Comparison of ENCODE assay signal across 27 cellular contexts in the genomic region with DNA sequence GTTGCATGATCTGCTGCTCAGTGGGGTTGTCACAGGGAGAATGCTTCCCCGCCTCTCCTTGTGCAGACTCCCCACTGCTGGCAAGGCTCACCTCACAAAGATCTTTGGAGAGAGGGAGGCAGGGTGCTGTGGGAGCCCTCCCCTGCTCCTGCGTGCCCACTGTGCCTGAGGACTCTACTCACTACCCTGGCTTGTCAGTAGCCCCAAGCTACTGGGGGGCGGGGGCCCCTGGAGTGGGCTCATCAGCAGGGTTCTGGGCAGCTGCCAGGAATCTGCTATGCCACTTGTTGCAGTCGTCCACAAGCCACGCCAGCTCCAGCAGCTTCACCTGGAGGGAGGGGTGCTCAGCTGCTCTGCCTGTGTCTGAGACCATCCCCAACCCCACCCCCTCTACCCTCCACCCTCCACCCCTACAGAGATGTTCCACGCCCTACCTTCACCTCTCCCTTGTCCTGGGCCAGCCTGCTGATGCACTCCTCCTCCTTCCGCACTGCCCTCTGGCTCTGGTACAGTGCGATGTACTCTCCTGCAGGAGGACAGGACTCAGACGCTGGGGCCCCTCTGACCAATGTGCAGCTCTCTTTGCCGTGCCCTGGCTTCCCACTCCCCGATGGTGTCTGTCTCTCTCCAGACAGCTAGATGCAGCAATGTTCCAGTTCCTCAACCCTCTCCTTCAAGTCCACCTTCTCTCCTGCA. TPM values are rescaled to one million over a fixed set of nuclear protein-coding genes. Genes with fewer than 3 reads are reported as not detected.
DNase-seq lines count a peak whose midpoint lies in the region; ATAC-seq and TF ChIP-seq lines count a peak whose summit lies in the region.
"Had no signal": no experiment of that assay in that cellular context is flagged by ENCODE, and none has a peak within 500 bp of the region (broad histone marks: within the 10 kb centered on the region; RNA-seq: fewer than 3 reads in every experiment).

No MANE protein-coding gene starts in this region.

- H3K27me3 Mint-ChIP-seq in activated naive CD4-positive, alpha-beta T cell treated with anti-CD3 and anti-CD28 coated beads, Interleukin-2, amount 50 U/mL, for 24 hours = no peaks in the 10 kb centered on the region
- H3K27me3 Mint-ChIP-seq: memory B cell had no signal

- intact Hi-C loops in lower lobe of right lung (cut with DNase I) (loop anchor here (10.0 kb wide), 1 partner anchor 62 kb away; no protein-coding TSS in a partner anchor), tibial artery (cut with DNase I; ENCODE audit: low total_unique reads) (no loop called here), lower leg skin (cut with DNase I; ENCODE audit: low total_unique reads) (no loop called here)

- CTCF ChIA-PET in HEK293 (lab: Yijun Ruan, JAX) = interaction anchor here (0.8 kb wide), 1 partner anchor 28 kb away, joined by 5 read pairs; no protein-coding TSS in a partner anchor

- TF ChIP-seq CTCF in HEK293 (tag by site-specific recombination; IDR thresholded peaks at IDR 0.05) (no peak), lower lobe of right lung (IDR thresholded peaks at IDR 0.05) (no peak), tibial artery (IDR thresholded peaks at IDR 0.05) (no peak), lower leg skin (IDR thresholded peaks at IDR 0.05) (no peak)

- H3K4me1 Mint-ChIP-seq in activated naive CD4-positive, alpha-beta T cell treated with anti-CD3 and anti-CD28 coated beads, Interleukin-2, amount 50 U/mL, for 24 hours = peaks cover 5% of the 10 kb centered on the region

- H3K9me3 ChIP-seq in HEK293 (ENCODE audit: control insufficient read depth, insufficient read depth, low read depth, low read length) (no peaks in the 10 kb centered on the region), lower lobe of right lung (no peaks in the 10 kb centered on the region), tibial artery (no peaks in the 10 kb centered on the region)
- H3K9me3 ChIP-seq: gastrocnemius medialis, sigmoid colon, thoracic aorta, vagina had no signal

- POLR2A ChIA-PET in HEK293 (lab: Yijun Ruan, JAX) = no interaction called here

- H3K36me3 ChIP-seq in HEK293 (ENCODE audit: control insufficient read depth in 2 of 2, insufficient read depth in 1 of 2, low read length in 2 of 2) (no peaks in the 10 kb centered on the region), lower lobe of right lung (no peaks in the 10 kb centered on the region), tibial artery (peaks cover 0 to 8% (median 0%) of the 10 kb centered on the region in 3 donors)
- H3K36me3 ChIP-seq: gastrocnemius medialis, sigmoid colon, thoracic aorta, vagina had no signal

- H3K27ac ChIP-seq in HEK293 (ENCODE audit: extremely low read depth, low read depth, low read length) (no peak overlapping the region), lower lobe of right lung (no peak overlapping the region), tibial artery (no peak overlapping the region)
- H3K27ac ChIP-seq: body of pancreas, gastrocnemius medialis, hepatocyte, HL-60, sigmoid colon, thoracic aorta, vagina had no signal

- no peak overlapping the region for H3K4me3 Mint-ChIP-seq in activated naive CD4-positive, alpha-beta T cell treated with anti-CD3 and anti-CD28 coated beads, Interleukin-2, amount 50 U/mL, for 24 hours
- H3K4me3 Mint-ChIP-seq: memory B cell had no signal

- no peak for TF ChIP-seq POLR2A in lower leg skin (IDR thresholded peaks at IDR 0.05)

- H3K27ac Mint-ChIP-seq in activated naive CD4-positive, alpha-beta T cell treated with anti-CD3 and anti-CD28 coated beads, Interleukin-2, amount 50 U/mL, for 24 hours = peak overlapping the region; percentile 62
- peak overlapping the region in 1 of 2 donors; percentile 1 for H3K27ac Mint-ChIP-seq in activated naive CD4-positive, alpha-beta T cell treated with anti-CD3 and anti-CD28 coated beads, Interleukin-2, amount 50 U/mL, for 72 hours
- H3K27ac Mint-ChIP-seq: memory B cell had no signal

- no peaks in the 10 kb centered on the region for H3K27me3 ChIP-seq in lower lobe of right lung (ENCODE audit: low read depth)
- no peaks in the 10 kb centered on the region for H3K27me3 ChIP-seq in tibial artery
- H3K27me3 ChIP-seq: body of pancreas, gastrocnemius medialis, hepatocyte, sigmoid colon, vagina had no signal

- 69 to 90% methylated on average over 9 to 11 of the region's 11 CpGs for WGBS in lower leg skin, 2 donors

- H3K9me3 Mint-ChIP-seq in activated naive CD4-positive, alpha-beta T cell treated with anti-CD3 and anti-CD28 coated beads, Interleukin-2, amount 50 U/mL, for 24 hours = no peaks in the 10 kb centered on the region
- H3K9me3 Mint-ChIP-seq in activated naive CD4-positive, alpha-beta T cell treated with anti-CD3 and anti-CD28 coated beads, Interleukin-2, amount 50 U/mL, for 72 hours = no peaks in the 10 kb centered on the region
- H3K9me3 Mint-ChIP-seq: memory B cell had no signal

- H3K4me3 ChIP-seq in HEK293 (ENCODE audit: low read depth, low read length) (no peak overlapping the region), lower lobe of right lung (no peak overlapping the region), tibial artery (no peak overlapping the region), lower leg skin (ENCODE audit: low read depth, poor library complexity, severe bottlenecking) (no peak overlapping the region)
- H3K4me3 ChIP-seq: body of pancreas, gastrocnemius medialis, hepatocyte, sigmoid colon, thoracic aorta, vagina had no signal

- H3K4me1 ChIP-seq in HEK293 (ENCODE audit: control insufficient read depth, insufficient read depth, low read length) (no peaks in the 10 kb centered on the region), lower lobe of right lung (no peaks in the 10 kb centered on the region), tibial artery (no peaks in the 10 kb centered on the region)
- H3K4me1 ChIP-seq: body of pancreas, Caco-2, gastrocnemius medialis, sigmoid colon, vagina had no signal

- DNase-seq in activated naive CD4-positive, alpha-beta T cell treated with anti-CD3 and anti-CD28 coated beads, Interleukin-2, amount 50 U/mL, for 72 hours (ENCODE audit: low spot score in 2 of 2) = no peak
- peak; percentile 81 for DNase-seq in NCI-H345 treated with DMSO at 0.1 percent for 48 hours (lab: John Stamatoyannopoulos, UW; ENCODE audit: unreplicated experiment)
- DNase-seq in lower lobe of right lung = no peak
- DNase-seq in activated CD8-positive, alpha-beta memory T cell treated with anti-CD3 and anti-CD28 coated beads, Interleukin-2, amount 50 U/mL, for 48 hours = no peak
- DNase-seq in tibial artery = no peak
- DNase-seq in lower leg skin (ENCODE audit: low spot score in 2 of 2) = no peak
- DNase-seq: body of pancreas; C1 segment of cervical spinal cord; Caco-2; dermis blood vessel endothelial cell; gastrocnemius medialis; Kasumi-1; MV-4-11; NCI-H2029; NCI-H510A; posterior cingulate gyrus; SIG-M5; sigmoid colon; stimulated activated naive CD4-positive, alpha-beta T cell treated with Interleukin-2 at 50 U/mL for 16 hours had no signal

- ATAC-seq in activated naive CD4-positive, alpha-beta T cell treated with anti-CD3 and anti-CD28 coated beads, Interleukin-2, amount 50 U/mL, for 72 hours = no peak
- ATAC-seq in lower lobe of right lung = peak; percentile 11 to 13
- ATAC-seq: body of pancreas, gastrocnemius medialis, Panc1 had no signal

- no peaks in the 10 kb centered on the region for H3K36me3 Mint-ChIP-seq in activated naive CD4-positive, alpha-beta T cell treated with anti-CD3 and anti-CD28 coated beads, Interleukin-2, amount 50 U/mL, for 24 hours
- no peaks in the 10 kb centered on the region for H3K36me3 Mint-ChIP-seq in activated naive CD4-positive, alpha-beta T cell treated with anti-CD3 and anti-CD28 coated beads, Interleukin-2, amount 50 U/mL, for 72 hours

TF ChIP-seq in HEK293, 187 proteins besides CTCF, POLR2A, EP300 and RAD21 (continues in another document):
- TF ChIP-seq ZBTB48 (tag by site-specific recombination; IDR thresholded peaks at IDR 0.05) = no peak
- TF ChIP-seq ZNF530 (tag by site-specific recombination; IDR thresholded peaks at IDR 0.05; ENCODE audit: low read depth) = no peak
- peak; percentile 99 for TF ChIP-seq ZIC2 (tag by site-specific recombination; IDR thresholded peaks at IDR 0.05)
- TF ChIP-seq GLIS2 (tag by site-specific recombination; IDR thresholded peaks at IDR 0.05) = peak; percentile 21; the same call in 1 of the 2 replicates
- no peak for TF ChIP-seq ZNF660 (tag by site-specific recombination; IDR thresholded peaks at IDR 0.05)
- no peak for TF ChIP-seq ZSCAN4 (tag by site-specific recombination; IDR thresholded peaks at IDR 0.05)
- TF ChIP-seq ZNF626 (tag by site-specific recombination; IDR thresholded peaks at IDR 0.05) = no peak
- TF ChIP-seq ZNF785 (tag by site-specific recombination; IDR thresholded peaks at IDR 0.05) = no peak
- peak; percentile 19; the same call in 1 of the 2 replicates for TF ChIP-seq ZBTB17 (tag by site-specific recombination; IDR thresholded peaks at IDR 0.05)
- TF ChIP-seq ZNF423 (tag by site-specific recombination; IDR thresholded peaks at IDR 0.05) = 0 out of 2 replicates have a peak, but pooled peaks have one; percentile 51
- TF ChIP-seq SCRT1 (tag by site-specific recombination; IDR thresholded peaks at IDR 0.05; ENCODE audit: borderline replicate concordance) = peak; percentile 46; the same call in 1 of the 2 replicates

RNA-seq across cellular contexts. Expression of gene BLTP3B, which starts 14.2 kb away (rescaled TPM):
- 10 to 100 TPM; 31.6 to 42.1 TPM for total RNA-seq in activated naive CD4-positive, alpha-beta T cell treated with anti-CD3 and anti-CD28 coated beads, Interleukin-2, amount 50 U/mL, for 72 hours
- total RNA-seq in lower lobe of right lung (24.2 TPM), lower leg skin (10 to 100 TPM; 20.3 to 29.1 (median 23.6) TPM)

RNA-seq across cellular contexts. Expression of gene ACTR6, which starts 43.7 kb away (rescaled TPM):
- 10 to 100 TPM; 28.9 to 39.6 TPM for total RNA-seq in activated naive CD4-positive, alpha-beta T cell treated with anti-CD3 and anti-CD28 coated beads, Interleukin-2, amount 50 U/mL, for 72 hours
- total RNA-seq in lower lobe of right lung = 23.8 TPM
- total RNA-seq in lower leg skin = 10 to 100 TPM in 3 of 4 donors, 1 to 10 TPM in 1; 7.6 to 24.7 (median 16.7) TPM

Comparison
In these comparisons a context has a peak if more than half of its experiments do, and no peak if none do; other contexts are left out.
1. ATAC-seq: peak in lower lobe of right lung (2 of 2); none in activated naive CD4-positive, alpha-beta T cell treated with anti-CD3 and anti-CD28 coated beads, Interleukin-2, amount 50 U/mL, for 72 hours (0 of 2).